In the genomic region with DNA sequence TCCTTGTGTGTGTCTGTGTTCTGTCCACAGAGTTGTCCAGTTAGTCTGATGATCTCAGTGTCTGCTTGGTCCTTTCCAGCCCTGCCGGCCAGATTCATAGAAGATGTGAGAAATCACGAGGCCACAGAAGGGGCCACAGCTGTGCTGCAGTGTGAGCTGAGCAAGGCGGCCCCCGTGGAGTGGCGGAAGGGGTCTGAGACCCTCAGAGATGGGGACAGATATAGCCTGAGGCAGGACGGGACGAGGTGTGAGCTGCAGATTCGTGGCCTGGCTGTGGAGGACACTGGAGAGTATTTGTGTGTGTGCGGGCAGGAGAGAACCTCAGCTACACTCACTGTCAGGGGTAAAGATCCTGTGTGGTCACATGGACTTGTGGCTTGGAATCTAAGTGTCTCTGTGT, we compare ENCODE assay signal across 25 cellular contexts.
"Had no signal": no experiment of that assay in that cellular context is flagged by ENCODE, and none has a peak within 500 bp of the region (broad histone marks: within the 10 kb centered on the region; RNA-seq: fewer than 3 reads in every experiment).

No MANE protein-coding gene starts in this region.

- H3K27me3 ChIP-seq: colonic mucosa, testis, transverse colon, vagina had no signal

- H3K9ac ChIP-seq: parathyroid adenoma had no signal

- H3K4me1 ChIP-seq: colonic mucosa, gastroesophageal sphincter, parathyroid adenoma, testis, transverse colon, vagina had no signal

- H2AFZ ChIP-seq: parathyroid adenoma had no signal

- H3K4me3 ChIP-seq: colonic mucosa, gastroesophageal sphincter, psoas muscle, testis, transverse colon, vagina had no signal

- H3K27me3 Mint-ChIP-seq: activated CD4-positive, alpha-beta memory T cell treated with anti-CD3 and anti-CD28 coated beads, Interleukin-2, amount 10 ng/mL, durations not matched to agents 7 days and 5 days; activated CD4-positive, alpha-beta T cell treated with anti-CD3 and anti-CD28 coated beads, Interleukin-2, amount 10 ng/mL, durations not matched to agents 7 days and 5 days; activated naive CD8-positive, alpha-beta T cell; activated T-cell treated with anti-CD3 and anti-CD28 coated beads, Interleukin-2, amount 50 U/mL, for 24 hours had no signal

- H3K27ac ChIP-seq: colonic mucosa, gastroesophageal sphincter, parathyroid adenoma, psoas muscle, testis, transverse colon, vagina had no signal

- ATAC-seq: gastroesophageal sphincter, WTC11 had no signal

- H3K27ac Mint-ChIP-seq: activated CD4-positive, alpha-beta memory T cell treated with anti-CD3 and anti-CD28 coated beads, Interleukin-2, amount 10 ng/mL, durations not matched to agents 7 days and 5 days; activated CD4-positive, alpha-beta T cell treated with anti-CD3 and anti-CD28 coated beads, Interleukin-2, amount 10 ng/mL, durations not matched to agents 7 days and 5 days; activated naive CD8-positive, alpha-beta T cell; activated T-cell treated with anti-CD3 and anti-CD28 coated beads, Interleukin-2, amount 50 U/mL, for 24 hours; immature natural killer cell; WTC11 had no signal

- H3K79me2 ChIP-seq: parathyroid adenoma had no signal

- FAIRE-seq: kidney had no signal

- H3K9me3 ChIP-seq: colonic mucosa, psoas muscle, testis had no signal

- H3K36me3 ChIP-seq: colonic mucosa, transverse colon had no signal

- H3K4me3 Mint-ChIP-seq: activated CD4-positive, alpha-beta memory T cell treated with anti-CD3 and anti-CD28 coated beads, Interleukin-2, amount 10 ng/mL, durations not matched to agents 7 days and 5 days; activated CD4-positive, alpha-beta T cell treated with anti-CD3 and anti-CD28 coated beads, Interleukin-2, amount 10 ng/mL, durations not matched to agents 7 days and 5 days; activated naive CD8-positive, alpha-beta T cell; activated T-cell treated with anti-CD3 and anti-CD28 coated beads, Interleukin-2, amount 50 U/mL, for 24 hours; immature natural killer cell; WTC11 had no signal

- DNase-seq: activated CD4-positive, alpha-beta memory T cell treated with anti-CD3 and anti-CD28 coated beads, Interleukin-2, amount 10 ng/mL, durations not matched to agents 7 days and 5 days; activated CD4-positive, alpha-beta T cell treated with anti-CD3 and anti-CD28 coated beads for 1 hour; activated CD4-positive, alpha-beta T cell treated with anti-CD3 and anti-CD28 coated beads, Interleukin-2, amount 10 ng/mL, durations not matched to agents 7 days and 5 days; activated CD8-positive, alpha-beta memory T cell treated with anti-CD3 and anti-CD28 coated beads, Interleukin-2, amount 50 U/mL, for 48 hours; activated gamma-delta T cell; anterior cingulate cortex; cerebellar nuclear complex; colonic mucosa; effector CD8-positive, alpha-beta T cell; erythroblast; hypothalamus; immature natural killer cell; stimulated activated CD4-positive, alpha-beta T cell treated with anti-CD3 and anti-CD28 coated beads, Interleukin-2, amount 100 ng/mL, for 48 hours; stimulated activated naive CD4-positive, alpha-beta T cell treated with Interleukin-2 at 50 U/mL for 16 hours; T-helper 2 cell; testis had no signal

- H3K4me1 Mint-ChIP-seq: activated CD4-positive, alpha-beta memory T cell treated with anti-CD3 and anti-CD28 coated beads, Interleukin-2, amount 10 ng/mL, durations not matched to agents 7 days and 5 days; activated CD4-positive, alpha-beta T cell treated with anti-CD3 and anti-CD28 coated beads, Interleukin-2, amount 10 ng/mL, durations not matched to agents 7 days and 5 days; immature natural killer cell; WTC11 had no signal
